In the genomic region with DNA sequence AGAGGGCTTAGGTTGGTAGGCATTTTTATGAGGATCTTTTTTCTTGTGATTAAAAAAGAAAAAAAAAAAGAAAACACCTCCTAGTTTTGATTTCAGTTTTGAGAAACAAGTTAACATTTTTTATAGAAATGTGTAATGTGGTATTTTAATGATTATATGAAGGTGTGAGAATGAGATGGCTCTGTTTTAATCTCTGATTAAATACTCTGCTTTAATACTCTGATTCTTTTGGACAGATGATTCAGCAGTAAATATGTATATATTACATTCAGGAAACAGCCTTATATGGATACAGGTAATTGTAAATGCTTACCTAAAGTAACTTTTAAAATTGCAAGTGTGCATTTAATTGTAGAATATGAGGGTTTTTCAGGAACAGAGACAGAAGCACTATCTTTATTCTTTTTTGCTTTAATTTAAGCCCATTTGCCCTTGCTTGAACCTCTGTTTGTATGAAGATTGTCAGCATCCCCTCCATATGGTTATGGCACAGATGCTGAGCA, we compare ENCODE assay signal across 16 cellular contexts.
DNase-seq lines count a peak whose midpoint lies in the region; ATAC-seq and TF ChIP-seq lines count a peak whose summit lies in the region.
"Had no signal": no experiment of that assay in that cellular context is flagged by ENCODE, and none has a peak within 500 bp of the region (broad histone marks: within the 10 kb centered on the region; RNA-seq: fewer than 3 reads in every experiment).

No MANE protein-coding gene starts in this region.

- no peaks in the 10 kb centered on the region for H3K27me3 ChIP-seq in CD8-positive, alpha-beta T cell (ENCODE audit: insufficient read depth, low read length)
- H3K27me3 ChIP-seq in esophagus muscularis mucosa, result no peaks in the 10 kb centered on the region

- POLR2A ChIA-PET in CD8-positive, alpha-beta T cell (lab: Charles Lee), result interaction anchor here (0.7 kb wide), 1 partner anchor 15 kb away, joined by 3 read pairs; no protein-coding TSS in a partner anchor
- POLR2A ChIA-PET in GM10248 (lab: Yijun Ruan, JAX), result no interaction called here

- no peak for TF ChIP-seq POLR2A in esophagus muscularis mucosa (IDR thresholded peaks at IDR 0.05; ENCODE audit: low read depth)

- peaks cover 25% of the 10 kb centered on the region for H3K36me3 ChIP-seq in CD8-positive, alpha-beta T cell (ENCODE audit: insufficient read depth, low read length)
- H3K36me3 ChIP-seq in esophagus muscularis mucosa, result peaks cover 0 to 24% (median 15%) of the 10 kb centered on the region in 4 donors

- H3K27ac Mint-ChIP-seq in activated naive CD4-positive, alpha-beta T cell treated with anti-CD3 and anti-CD28 coated beads, Interleukin-2, amount 50 U/mL, for 24 hours, result peak overlapping the region; percentile 65
- peak overlapping the region; percentile 62 for H3K27ac Mint-ChIP-seq in CD8-positive, alpha-beta T cell
- H3K27ac Mint-ChIP-seq in activated T-helper 17 cell treated with anti-CD3 and anti-CD28 coated beads, Interleukin-2, amount 50 U/mL, for 72 hours, result peak overlapping the region; percentile 61
- peak overlapping the region; percentile 42 for H3K27ac Mint-ChIP-seq in stimulated activated naive B cell treated with anti-CD40 and anti-IgM and Interleukin-4, amounts not matched to agents 10 μg/mL and 1 μg/mL and 100 μg/mL, for 72 hours

- H3K9me3 Mint-ChIP-seq in activated naive CD4-positive, alpha-beta T cell treated with anti-CD3 and anti-CD28 coated beads, Interleukin-2, amount 50 U/mL, for 24 hours, result no peaks in the 10 kb centered on the region
- H3K9me3 Mint-ChIP-seq in CD8-positive, alpha-beta T cell, result no peaks in the 10 kb centered on the region
- no peaks in the 10 kb centered on the region for H3K9me3 Mint-ChIP-seq in activated T-helper 17 cell treated with anti-CD3 and anti-CD28 coated beads, Interleukin-2, amount 50 U/mL, for 72 hours
- H3K9me3 Mint-ChIP-seq in stimulated activated naive B cell treated with anti-CD40 and anti-IgM and Interleukin-4, amounts not matched to agents 10 μg/mL and 1 μg/mL and 100 μg/mL, for 72 hours, result no peaks in the 10 kb centered on the region

- H3K4me1 ChIP-seq in CD8-positive, alpha-beta T cell (ENCODE audit: insufficient read depth, low read length), result peaks cover 4% of the 10 kb centered on the region
- no peaks in the 10 kb centered on the region for H3K4me1 ChIP-seq in esophagus muscularis mucosa

- no peak for DNase-seq in activated naive CD4-positive, alpha-beta T cell treated with anti-CD3 and anti-CD28 coated beads, Interleukin-2, amount 50 U/mL, for 16 hours
- DNase-seq in CD8-positive, alpha-beta T cell, result no peak
- DNase-seq in stimulated activated naive B cell treated with anti-CD40 and anti-IgM and Interleukin-4, amounts not matched to agents 10 μg/mL and 1 μg/mL and 100 μg/mL, for 72 hours, result no peak
- DNase-seq in esophagus muscularis mucosa (ENCODE audit: extremely low spot score), result no peak
- no peak for DNase-seq in GM10248 (ENCODE audit: extremely low spot score)
- DNase-seq: ACHN; COR-L47; DMS53; HCEC 1CT; NCI-H1436 treated with DMSO at 0.1 percent for 48 hours; NCI-H226; NCI-H526; NK-92 treated with Interleukin-12 subunit alpha and Interleukin-12 subunit beta, amount 100 ng/mL, for 24 hours; PC-9 had no signal

- no peaks in the 10 kb centered on the region for H3K9me3 ChIP-seq in CD8-positive, alpha-beta T cell (ENCODE audit: low read length)
- H3K9me3 ChIP-seq in esophagus muscularis mucosa, result no peaks in the 10 kb centered on the region

- no peaks in the 10 kb centered on the region for H3K27me3 Mint-ChIP-seq in activated naive CD4-positive, alpha-beta T cell treated with anti-CD3 and anti-CD28 coated beads, Interleukin-2, amount 50 U/mL, for 24 hours
- H3K27me3 Mint-ChIP-seq in CD8-positive, alpha-beta T cell (ENCODE audit: low read depth), result no peaks in the 10 kb centered on the region
- no peaks in the 10 kb centered on the region for H3K27me3 Mint-ChIP-seq in activated T-helper 17 cell treated with anti-CD3 and anti-CD28 coated beads, Interleukin-2, amount 50 U/mL, for 72 hours
- H3K27me3 Mint-ChIP-seq in stimulated activated naive B cell treated with anti-CD40 and anti-IgM and Interleukin-4, amounts not matched to agents 10 μg/mL and 1 μg/mL and 100 μg/mL, for 72 hours, result no peaks in the 10 kb centered on the region

- peaks cover 9% of the 10 kb centered on the region for H3K36me3 Mint-ChIP-seq in activated naive CD4-positive, alpha-beta T cell treated with anti-CD3 and anti-CD28 coated beads, Interleukin-2, amount 50 U/mL, for 24 hours
- peaks cover 65% of the 10 kb centered on the region for H3K36me3 Mint-ChIP-seq in CD8-positive, alpha-beta T cell
- peaks cover 83% of the 10 kb centered on the region for H3K36me3 Mint-ChIP-seq in activated T-helper 17 cell treated with anti-CD3 and anti-CD28 coated beads, Interleukin-2, amount 50 U/mL, for 72 hours (ENCODE audit: low read depth)
- peaks cover 12 to 34% of the 10 kb centered on the region in 2 donors for H3K36me3 Mint-ChIP-seq in stimulated activated naive B cell treated with anti-CD40 and anti-IgM and Interleukin-4, amounts not matched to agents 10 μg/mL and 1 μg/mL and 100 μg/mL, for 72 hours

- CTCF ChIA-PET in CD8-positive, alpha-beta T cell (lab: Charles Lee), result interaction anchor here (0.6 to 1.2 kb wide), 5 partner anchors 9 to 440 kb away, joined by 3 to 4 read pairs (median 3); a partner anchor contains a TSS
- CTCF ChIA-PET in GM10248 (lab: Yijun Ruan, JAX), result interaction anchor here (1.4 to 2.4 kb wide), 3 partner anchors 13 to 150 kb away, joined by 3 to 7 read pairs (median 3); no protein-coding TSS in a partner anchor

- H3K4me1 Mint-ChIP-seq in activated naive CD4-positive, alpha-beta T cell treated with anti-CD3 and anti-CD28 coated beads, Interleukin-2, amount 50 U/mL, for 24 hours, result peaks cover 48% of the 10 kb centered on the region
- H3K4me1 Mint-ChIP-seq in CD8-positive, alpha-beta T cell (ENCODE audit: low read depth), result peaks cover 23% of the 10 kb centered on the region
- peaks cover 4% of the 10 kb centered on the region for H3K4me1 Mint-ChIP-seq in activated T-helper 17 cell treated with anti-CD3 and anti-CD28 coated beads, Interleukin-2, amount 50 U/mL, for 72 hours
- H3K4me1 Mint-ChIP-seq in stimulated activated naive B cell treated with anti-CD40 and anti-IgM and Interleukin-4, amounts not matched to agents 10 μg/mL and 1 μg/mL and 100 μg/mL, for 72 hours, result peaks cover 19 to 35% of the 10 kb centered on the region in 2 donors

- H3K27ac ChIP-seq in CD8-positive, alpha-beta T cell (ENCODE audit: low read depth, low read length), result no peak overlapping the region
- no peak overlapping the region for H3K27ac ChIP-seq in esophagus muscularis mucosa (replicated peaks in 1 of 4)
- H3K27ac ChIP-seq: PC-9 had no signal

- ATAC-seq in CD8-positive, alpha-beta T cell, result no peak
- no peak for ATAC-seq in activated T-helper 17 cell treated with anti-CD3 and anti-CD28 coated beads, Interleukin-2, amount 50 U/mL, for 72 hours (replicated peaks)
- ATAC-seq in stimulated activated naive B cell treated with anti-CD40 and anti-IgM and Interleukin-4, amounts not matched to agents 10 μg/mL and 1 μg/mL and 100 μg/mL, for 72 hours (replicated peaks), result no peak

- intact Hi-C loops in CD8-positive, alpha-beta T cell (cut with DNase I, micrococcal nuclease), result loop anchor here in 1 of 2 experiments (5.0 kb wide), 1 partner anchor 34 kb away; no protein-coding TSS in a partner anchor
- intact Hi-C loops in esophagus muscularis mucosa (cut with DNase I), result no loop called here

- no peak overlapping the region for H3K4me3 Mint-ChIP-seq in activated naive CD4-positive, alpha-beta T cell treated with anti-CD3 and anti-CD28 coated beads, Interleukin-2, amount 50 U/mL, for 24 hours
- H3K4me3 Mint-ChIP-seq in CD8-positive, alpha-beta T cell, result no peak overlapping the region
- H3K4me3 Mint-ChIP-seq in activated T-helper 17 cell treated with anti-CD3 and anti-CD28 coated beads, Interleukin-2, amount 50 U/mL, for 72 hours, result no peak overlapping the region
- H3K4me3 Mint-ChIP-seq in stimulated activated naive B cell treated with anti-CD40 and anti-IgM and Interleukin-4, amounts not matched to agents 10 μg/mL and 1 μg/mL and 100 μg/mL, for 72 hours, result no peak overlapping the region

- TF ChIP-seq EP300 in esophagus muscularis mucosa (IDR thresholded peaks at IDR 0.05), result no peak

- TF ChIP-seq CTCF in CD8-positive, alpha-beta T cell (IDR thresholded peaks at IDR 0.05), result no peak
- no peak for TF ChIP-seq CTCF in esophagus muscularis mucosa (IDR thresholded peaks at IDR 0.05)
- no peak for TF ChIP-seq CTCF in GM10248 (IDR thresholded peaks at IDR 0.05; ENCODE audit: control extremely low read depth, extremely low read depth, low read depth, missing control alignments)

- H3K4me3 ChIP-seq in CD8-positive, alpha-beta T cell (ENCODE audit: low read depth, low read length), result no peak overlapping the region
- no peak overlapping the region for H3K4me3 ChIP-seq in esophagus muscularis mucosa
- H3K4me3 ChIP-seq: PC-9 had no signal
